Comparison of ENCODE assay signal across 9 cellular contexts in the genomic region with DNA sequence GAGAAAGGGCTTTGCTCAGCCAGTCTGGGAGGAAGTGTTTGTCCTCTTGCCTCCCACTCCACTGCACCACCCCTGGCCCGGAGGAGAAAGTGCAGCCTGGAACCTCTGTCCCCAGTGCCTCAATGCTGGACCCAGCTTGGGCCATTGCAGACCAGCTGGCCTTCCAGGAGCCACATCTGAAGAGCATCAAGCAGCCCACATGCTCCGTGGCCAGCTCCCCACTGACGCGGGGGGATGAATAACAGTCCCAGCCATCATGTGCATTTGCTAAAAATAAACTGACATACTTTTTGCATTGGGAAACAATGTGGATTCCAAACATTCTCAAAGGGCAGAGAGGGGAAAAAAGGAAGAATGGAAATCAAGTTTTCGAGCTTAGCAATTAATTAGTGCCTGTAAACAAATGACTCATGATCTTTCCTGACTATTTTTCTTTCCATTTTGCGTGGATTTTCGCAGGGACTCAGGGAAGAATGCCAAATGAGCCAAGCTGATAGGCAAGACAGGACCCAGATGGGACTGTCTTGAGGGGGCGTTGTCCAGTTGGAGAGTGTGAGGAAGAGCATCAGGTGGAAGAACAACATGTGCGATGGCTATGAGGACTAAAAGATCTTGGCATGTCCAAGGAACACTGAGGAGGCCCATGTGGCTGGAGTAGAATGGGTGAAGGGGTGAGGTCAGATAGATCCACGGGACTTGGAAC. TPM values are rescaled to one million over a fixed set of nuclear protein-coding genes. Genes with fewer than 3 reads are reported as not detected.
DNase-seq lines count a peak whose midpoint lies in the region; ATAC-seq and TF ChIP-seq lines count a peak whose summit lies in the region.
"Had no signal": no experiment of that assay in that cellular context is flagged by ENCODE, and none has a peak within 500 bp of the region (broad histone marks: within the 10 kb centered on the region; RNA-seq: fewer than 3 reads in every experiment).

No MANE protein-coding gene starts in this region.

- CTCF ChIA-PET in A673 (lab: Charles Lee): no interaction called here

- BruUV-seq in A673 (replicated peaks; lab: Mats Ljungman, UMichigan): no TSS peak

- intact Hi-C loops in A673 (cut with micrococcal nuclease; ENCODE audit: unreplicated experiment): no loop called here

- no peaks in the 10 kb centered on the region for H3K9me3 ChIP-seq in A673 (ENCODE audit: low read depth, low read length, poor library complexity, severe bottlenecking)
- H3K9me3 ChIP-seq in esophagus (ENCODE audit: control insufficient read depth in 2 of 2, insufficient read depth in 1 of 2, low read depth in 1 of 2, low read length in 1 of 2): no peaks in the 10 kb centered on the region
- H3K9me3 ChIP-seq in muscle layer of duodenum (ENCODE audit: control insufficient read depth in 1 of 2, low read length in 2 of 2): no peaks in the 10 kb centered on the region

- H3K27ac ChIP-seq in A673 (ENCODE audit: low read depth, low read length, poor library complexity, severe bottlenecking) (no peak overlapping the region), esophagus (ENCODE audit: low read depth in 2 of 2, low read length in 1 of 2) (peak overlapping the region; percentile 38 to 50), muscle layer of duodenum (ENCODE audit: low read length) (peak overlapping the region; percentile 74)
- H3K27ac ChIP-seq: C4-2B had no signal

- DNase-seq in A673 (ENCODE audit: low spot score) (no peak), MV-4-11 (lab: John Stamatoyannopoulos, UW) (peak; percentile 30), NCI-H2081 (lab: John Stamatoyannopoulos, UW) (no peak), GM13977 (ENCODE audit: low spot score) (no peak)

- 0 out of 2 replicates have a peak, but pooled peaks have one; percentile 14 for TF ChIP-seq CTCF in A673 (conservative IDR thresholded peaks at IDR 0.05; ENCODE audit: low read depth, low read length)
- TF ChIP-seq CTCF in GM13977 (IDR thresholded peaks at IDR 0.05; ENCODE audit: extremely low read depth, insufficient read depth, missing control alignments): no peak

- POLR2A ChIA-PET in A673 (lab: Charles Lee; ENCODE audit: low non-redundant PET): no interaction called here

- no peak for ATAC-seq in HG02642 (IDR thresholded peaks at IDR 0.05; ENCODE audit: poor library complexity, unreplicated experiment)
- no peak for ATAC-seq in GM21619 (IDR thresholded peaks at IDR 0.05; ENCODE audit: unreplicated experiment)

- no peaks in the 10 kb centered on the region for H3K4me1 ChIP-seq in A673 (ENCODE audit: insufficient read depth, low read length, poor library complexity, severe bottlenecking)
- H3K4me1 ChIP-seq in esophagus (ENCODE audit: control insufficient read depth in 2 of 2, insufficient read depth in 2 of 2, low read length in 1 of 2): peaks cover 0 to 16% of the 10 kb centered on the region in 2 donors
- peaks cover 0 to 4% of the 10 kb centered on the region in 2 donors for H3K4me1 ChIP-seq in muscle layer of duodenum (ENCODE audit: control insufficient read depth in 1 of 2, insufficient read depth in 2 of 2, low read length in 2 of 2)

- WGBS in esophagus, 2 donors: 53 to 54% methylated on average over 10 of the region's 10 CpGs

- H3K27me3 ChIP-seq in A673 (replicated peaks; ENCODE audit: insufficient read depth, low read depth, low read length, poor library complexity) (no peaks in the 10 kb centered on the region), esophagus (ENCODE audit: control insufficient read depth in 1 of 2, insufficient read depth in 2 of 2, low read length in 2 of 2) (no peaks in the 10 kb centered on the region), muscle layer of duodenum (ENCODE audit: low read depth, low read length) (no peaks in the 10 kb centered on the region)

- H3K36me3 ChIP-seq in A673 (ENCODE audit: insufficient read depth, low read length, poor library complexity, severe bottlenecking) (no peaks in the 10 kb centered on the region), esophagus (ENCODE audit: control insufficient read depth in 2 of 2, insufficient read depth in 2 of 2, low read length in 1 of 2) (no peaks in the 10 kb centered on the region), muscle layer of duodenum (ENCODE audit: control insufficient read depth in 1 of 2, insufficient read depth in 2 of 2, low read length in 2 of 2) (no peaks in the 10 kb centered on the region)

- H3K4me3 ChIP-seq in A673 (ENCODE audit: low read depth, low read length, poor library complexity, severe bottlenecking) (no peak overlapping the region), esophagus (ENCODE audit: low read depth in 1 of 2, low read length in 2 of 2) (no peak overlapping the region), muscle layer of duodenum (ENCODE audit: low read depth in 1 of 2, low read length in 2 of 2) (no peak overlapping the region)

- in situ Hi-C loops in GM13977 (cut with MboI; ENCODE audit: low pct_unique_long_range_greater_than_20kb, low sequenced_read_pairs, unreplicated experiment): no loop called here

RNA-seq across cellular contexts. Expression of a gene that starts 34.1 kb away (rescaled TPM):
- 130 and 136 TPM in 2 replicates for total RNA-seq in A673 (2021)
- 10 to 100 TPM in 1 of 2 donors, 1 to 10 TPM in 1; 6.9 to 19.6 TPM for polyA plus RNA-seq in esophagus
